9 cellular contexts compared by ENCODE assay signal in genomic region chr16:58501242-58502131, GRCh38. TPM values are rescaled to one million over a fixed set of nuclear protein-coding genes. Genes with fewer than 3 reads are reported as not detected.
A peak's percentile ranks its signal among the peaks of the same experiment; 100 is the strongest.
DNase-seq lines count a peak whose midpoint lies in the region; ATAC-seq, FAIRE-seq and TF ChIP-seq lines count a peak whose summit lies in the region.
"Had no signal": no experiment of that assay in that cellular context is flagged by ENCODE, and none has a peak within 500 bp of the region (broad histone marks: within the 10 kb centered on the region; RNA-seq: fewer than 3 reads in every experiment).

No MANE protein-coding gene starts in this region.

- TF ChIP-seq CTCF in natural killer cell (IDR thresholded peaks at IDR 0.05) (no peak), transverse colon (IDR thresholded peaks at IDR 0.05) (no peak)

- no peaks in the 10 kb centered on the region for H3K9me3 ChIP-seq in transverse colon

- H3K27ac ChIP-seq in transverse colon, result no peak overlapping the region

- H3K4me1 Mint-ChIP-seq in activated CD8-positive, alpha-beta T cell treated with anti-CD3 and anti-CD28 coated beads, Interleukin-2, amount 10 ng/mL, durations not matched to agents 7 days and 5 days (ENCODE audit: low read depth), result peaks cover 6% of the 10 kb centered on the region
- H3K4me1 Mint-ChIP-seq in natural killer cell, result peaks cover 0 to 7% of the 10 kb centered on the region in 2 donors

- peak overlapping the region; percentile 58 for H3K4me3 Mint-ChIP-seq in activated CD8-positive, alpha-beta T cell treated with anti-CD3 and anti-CD28 coated beads, Interleukin-2, amount 10 ng/mL, durations not matched to agents 7 days and 5 days
- peak overlapping the region; percentile 49 for H3K4me3 Mint-ChIP-seq in natural killer cell

- H3K27me3 Mint-ChIP-seq in activated CD8-positive, alpha-beta T cell treated with anti-CD3 and anti-CD28 coated beads, Interleukin-2, amount 10 ng/mL, durations not matched to agents 7 days and 5 days (ENCODE audit: low read depth), result peaks cover 17% of the 10 kb centered on the region
- H3K27me3 Mint-ChIP-seq in natural killer cell (ENCODE audit: low read depth in 2 of 2), result peaks cover 6 to 21% of the 10 kb centered on the region in 2 donors

- H3K4me1 ChIP-seq in transverse colon, result peaks cover 9 to 17% (median 10%) of the 10 kb centered on the region in 4 donors

- in situ Hi-C loops in transverse colon (cut with MboI; ENCODE audit: low pct_ligation_motif_present in 1 of 4, low pct_unique_long_range_greater_than_20kb in 1 of 4, low sequenced_read_pairs in 3 of 4), result no loop called here

- H3K36me3 ChIP-seq in transverse colon, result no peaks in the 10 kb centered on the region

- H3K9me3 Mint-ChIP-seq in activated CD8-positive, alpha-beta T cell treated with anti-CD3 and anti-CD28 coated beads, Interleukin-2, amount 10 ng/mL, durations not matched to agents 7 days and 5 days (ENCODE audit: insufficient read depth), result no peaks in the 10 kb centered on the region
- no peaks in the 10 kb centered on the region for H3K9me3 Mint-ChIP-seq in natural killer cell

- POLR2A ChIA-PET in activated CD8-positive, alpha-beta T cell treated with anti-CD3 and anti-CD28 coated beads, Interleukin-2, amount 10 ng/mL, durations not matched to agents 7 days and 5 days (lab: Charles Lee), result no interaction called here

- CTCF ChIA-PET in activated CD8-positive, alpha-beta T cell treated with anti-CD3 and anti-CD28 coated beads, Interleukin-2, amount 10 ng/mL, durations not matched to agents 7 days and 5 days (lab: Charles Lee), result interaction anchor here (1.2 kb wide), 1 partner anchor 241 kb away, joined by 3 read pairs; no protein-coding TSS in a partner anchor

- H3K36me3 Mint-ChIP-seq in activated CD8-positive, alpha-beta T cell treated with anti-CD3 and anti-CD28 coated beads, Interleukin-2, amount 10 ng/mL, durations not matched to agents 7 days and 5 days (ENCODE audit: low read depth), result no peaks in the 10 kb centered on the region
- no peaks in the 10 kb centered on the region for H3K36me3 Mint-ChIP-seq in natural killer cell

- H3K27ac Mint-ChIP-seq in activated CD8-positive, alpha-beta T cell treated with anti-CD3 and anti-CD28 coated beads, Interleukin-2, amount 10 ng/mL, durations not matched to agents 7 days and 5 days, result no peak overlapping the region
- H3K27ac Mint-ChIP-seq in natural killer cell, result peak overlapping the region in 1 of 2 donors; percentile 51

- H3K27me3 ChIP-seq in transverse colon, result peaks cover 54% of the 10 kb centered on the region

- WGBS in transverse colon (ENCODE audit: low coverage in 1 of 2), 2 donors, result 5% methylated on average over 13 of the region's 42 CpGs; no CpG with 5 or more reads in 1 of the 2 donors

- DNase-seq in Right ventricle myocardium superior (no peak), Right ventricle myocardium inferior (ENCODE audit: missing footprints) (no peak), natural killer cell (no peak), transverse colon (peak; percentile 33), GM19239 (ENCODE audit: insufficient read length, low spot score) (no peak)
- DNase-seq in activated CD8-positive, alpha-beta T cell treated with anti-CD3 and anti-CD28 coated beads, Interleukin-2, amount 10 ng/mL, durations not matched to agents 7 days and 5 days, result peak; percentile 38

- ATAC-seq in Right ventricle myocardium superior (ENCODE audit: poor library complexity) (peak; percentile 9), Right ventricle myocardium inferior (no peak), esophagus mucosa (peak; percentile 42), natural killer cell (peak in 2 of 3 donors; percentile 55 to 68), GM21360 (IDR thresholded peaks at IDR 0.05; ENCODE audit: unreplicated experiment) (no peak)
- ATAC-seq in activated CD8-positive, alpha-beta T cell treated with anti-CD3 and anti-CD28 coated beads, Interleukin-2, amount 10 ng/mL, durations not matched to agents 7 days and 5 days, result peak; percentile 42

- TF ChIP-seq POLR2A in transverse colon (IDR thresholded peaks at IDR 0.05), result no peak

- intact Hi-C loops in Right ventricle myocardium superior (cut with DNase I) (no loop called here), Right ventricle myocardium inferior (cut with DNase I) (no loop called here), natural killer cell (cut with micrococcal nuclease) (no loop called here), transverse colon (cut with DNase I; ENCODE audit: low total_unique reads) (no loop called here)

- no peak for TF ChIP-seq EP300 in transverse colon (IDR thresholded peaks at IDR 0.05; ENCODE audit: low read depth)

- FAIRE-seq in GM19239 (lab: Jason Lieb, UNC), result no peak
- FAIRE-seq: G401.6 had no signal

- H3K4me3 ChIP-seq in transverse colon, result peak overlapping the region in 2 of 4 donors; percentile 14 to 43

RNA-seq across cellular contexts. Expression of gene NDRG4, which starts 1.5 kb away (rescaled TPM):
- total RNA-seq in Right ventricle myocardium superior (290 TPM), Right ventricle myocardium inferior (337 TPM), esophagus mucosa (31.6 TPM), natural killer cell (not detected), transverse colon (10 to 100 TPM in 1 of 4 donors, 1 to 10 TPM in 2, under 1 TPM in 1; 0.60 to 64.7 (median 4.4) TPM)
- total RNA-seq in activated CD8-positive, alpha-beta T cell treated with anti-CD3 and anti-CD28 coated beads, Interleukin-2, amount 10 ng/mL, durations not matched to agents 7 days and 5 days, result not detected

RNA-seq across cellular contexts. Expression of gene SETD6, which starts 13.8 kb away (rescaled TPM):
- total RNA-seq in Right ventricle myocardium superior, result 14.4 TPM
- total RNA-seq in Right ventricle myocardium inferior, result 13.0 TPM
- total RNA-seq in activated CD8-positive, alpha-beta T cell treated with anti-CD3 and anti-CD28 coated beads, Interleukin-2, amount 10 ng/mL, durations not matched to agents 7 days and 5 days, result 10 to 100 TPM; 16.0 to 16.9 TPM
- 11.7 TPM for total RNA-seq in esophagus mucosa
- 10 to 100 TPM; 20.3 to 34.5 (median 21.3) TPM for total RNA-seq in natural killer cell
- total RNA-seq in transverse colon, result 10 to 100 TPM; 22.1 to 44.8 (median 23.3) TPM

Comparison
In these comparisons a context has a peak if more than half of its experiments do, and no peak if none do; other contexts are left out.
1. ATAC-seq: peak in Right ventricle myocardium superior (single experiment), activated CD8-positive, alpha-beta T cell treated with anti-CD3 and anti-CD28 coated beads, Interleukin-2, amount 10 ng/mL, durations not matched to agents 7 days and 5 days (single experiment), esophagus mucosa (single experiment) and natural killer cell (2 of 3); none in Right ventricle myocardium inferior (single experiment) and GM21360 (single experiment).
2. DNase-seq: peak in activated CD8-positive, alpha-beta T cell treated with anti-CD3 and anti-CD28 coated beads, Interleukin-2, amount 10 ng/mL, durations not matched to agents 7 days and 5 days (single experiment) and transverse colon (single experiment); none in Right ventricle myocardium superior (single experiment), Right ventricle myocardium inferior (single experiment), natural killer cell (single experiment) and GM19239 (single experiment).